Comparison of ENCODE assay signal across 34 cellular contexts in genomic region chr4:64000241-64000640, GRCh38.
"Had no signal": no experiment of that assay in that cellular context is flagged by ENCODE, and none has a peak within 500 bp of the region (broad histone marks: within the 10 kb centered on the region; RNA-seq: fewer than 3 reads in every experiment).

No MANE protein-coding gene starts in this region.

- H3K36me3 Mint-ChIP-seq: activated naive CD8-positive, alpha-beta T cell treated with anti-CD3 and anti-CD28 coated beads for 36 hours had no signal

- H3K36me3 ChIP-seq: MG63, SJCRH30 had no signal

- H3K9me3 ChIP-seq: body of pancreas, MG63 had no signal

- H3K27ac ChIP-seq: body of pancreas, SJCRH30, SK-N-MC had no signal

- ATAC-seq: activated CD8-positive, alpha-beta T cell treated with anti-CD3 and anti-CD28 coated beads for 36 hours; activated T-cell treated with anti-CD3 and anti-CD28 coated beads, Interleukin-2, amount 50 U/mL, for 72 hours; activated T-helper 17 cell treated with anti-CD3 and anti-CD28 coated beads, Interleukin-2, amount 50 U/mL, for 72 hours; body of pancreas; K562; Panc1 had no signal

- H3K4me3 ChIP-seq: body of pancreas, K562, MG63, SJCRH30, SK-N-MC had no signal

- H3K4me1 ChIP-seq: body of pancreas had no signal

- H3K4me1 Mint-ChIP-seq: activated CD4-positive, alpha-beta T cell treated with anti-CD3 and anti-CD28 coated beads, Interleukin-2, amount 10 ng/mL, durations not matched to agents 24 days and 14 days; activated naive CD8-positive, alpha-beta T cell treated with anti-CD3 and anti-CD28 coated beads for 36 hours; activated T-helper 17 cell treated with anti-CD3 and anti-CD28 coated beads, Interleukin-2, amount 50 U/mL, for 72 hours had no signal

- H3K27me3 Mint-ChIP-seq: activated CD4-positive, alpha-beta T cell treated with anti-CD3 and anti-CD28 coated beads, Interleukin-2, amount 10 ng/mL, durations not matched to agents 24 days and 14 days; activated CD8-positive, alpha-beta T cell treated with anti-CD3 and anti-CD28 coated beads for 36 hours; activated naive CD8-positive, alpha-beta T cell treated with anti-CD3 and anti-CD28 coated beads for 36 hours; activated T-helper 17 cell treated with anti-CD3 and anti-CD28 coated beads, Interleukin-2, amount 50 U/mL, for 72 hours had no signal

- DNase-seq: activated CD4-positive, alpha-beta T cell treated with anti-CD3 and anti-CD28 coated beads, Interleukin-2, amount 10 ng/mL, durations not matched to agents 24 days and 14 days; activated CD4-positive, alpha-beta T cell treated with anti-CD3 and anti-CD28 coated beads, Interleukin-2, amount 50 U/mL, for 4 hours; activated CD8-positive, alpha-beta T cell treated with anti-CD3 and anti-CD28 coated beads for 36 hours; activated effector memory CD4-positive, alpha-beta T cell treated with anti-CD3 and anti-CD28 coated beads, Interleukin-2, amount 50 U/mL, for 16 hours; activated naive CD4-positive, alpha-beta T cell; activated naive CD4-positive, alpha-beta T cell treated with anti-CD3 and anti-CD28 coated beads, Interleukin-2, amount 50 U/mL, for 16 hours; activated naive CD8-positive, alpha-beta T cell treated with anti-CD3 and anti-CD28 coated beads for 36 hours; activated T-cell treated with anti-CD3 and anti-CD28 coated beads, Interleukin-2, amount 50 U/mL, for 1 hour; activated T-cell treated with anti-CD3 and anti-CD28 coated beads, Interleukin-2, amount 50 U/mL, for 72 hours; amygdala; body of pancreas; caudate nucleus; cerebellar nuclear complex; Karpas-422; MG63; MV-4-11; NCI-H1092; NCI-H1417; NCI-H146; NCI-H187; NCI-H2029 treated with DMSO at 0.1 percent for 48 hours; NCI-H2107; NCI-H2171; NCI-H510A; NCI-H526; NCI-H748 treated with DMSO at 0.1 percent for 48 hours; OCI-M1; SHP77; SJCRH30 had no signal

- H3K27ac Mint-ChIP-seq: activated CD4-positive, alpha-beta T cell treated with anti-CD3 and anti-CD28 coated beads, Interleukin-2, amount 10 ng/mL, durations not matched to agents 24 days and 14 days; activated CD8-positive, alpha-beta T cell treated with anti-CD3 and anti-CD28 coated beads for 36 hours; activated naive CD8-positive, alpha-beta T cell treated with anti-CD3 and anti-CD28 coated beads for 36 hours; activated T-cell treated with anti-CD3 and anti-CD28 coated beads, Interleukin-2, amount 50 U/mL, for 72 hours; activated T-helper 17 cell treated with anti-CD3 and anti-CD28 coated beads, Interleukin-2, amount 50 U/mL, for 72 hours; T-helper 1 cell treated with Interleukin-12 subunit alpha and Interleukin-12 subunit beta and Interleukin-4 antibody, amounts not matched to agents 30 μg/mL and 1 μg/mL, for 36 hours had no signal

- H3K27me3 ChIP-seq: body of pancreas, MG63, SJCRH30 had no signal

- H3K4me3 Mint-ChIP-seq: activated CD4-positive, alpha-beta T cell treated with anti-CD3 and anti-CD28 coated beads, Interleukin-2, amount 10 ng/mL, durations not matched to agents 24 days and 14 days; activated CD8-positive, alpha-beta T cell treated with anti-CD3 and anti-CD28 coated beads for 36 hours; activated naive CD8-positive, alpha-beta T cell treated with anti-CD3 and anti-CD28 coated beads for 36 hours; activated T-cell treated with anti-CD3 and anti-CD28 coated beads, Interleukin-2, amount 50 U/mL, for 72 hours; activated T-helper 17 cell treated with anti-CD3 and anti-CD28 coated beads, Interleukin-2, amount 50 U/mL, for 72 hours; T-helper 1 cell treated with Interleukin-12 subunit alpha and Interleukin-12 subunit beta and Interleukin-4 antibody, amounts not matched to agents 30 μg/mL and 1 μg/mL, for 36 hours had no signal
